In genomic region chr16:1740234-1740633, GRCh38 we compare ENCODE assay signal across 28 cellular contexts.
"Had no signal": no experiment of that assay in that cellular context is flagged by ENCODE, and none has a peak within 500 bp of the region (broad histone marks: within the 10 kb centered on the region; RNA-seq: fewer than 3 reads in every experiment).

No MANE protein-coding gene starts in this region.

- DNase-seq: activated B cell treated with CpG ODN at 0.5 μM for 24 hours; activated CD4-positive, alpha-beta T cell treated with anti-CD3 and anti-CD28 coated beads for 48 hours; activated CD4-positive, alpha-beta T cell treated with anti-CD3 and anti-CD28 coated beads, Interleukin-2, amount 50 U/mL, for 1 hour; activated CD4-positive, alpha-beta T cell treated with anti-CD3 and anti-CD28 coated beads, Interleukin-2, amount 50 U/mL, for 48 hours; activated CD8-positive, alpha-beta memory T cell treated with anti-CD3 and anti-CD28 coated beads for 24 hours; activated CD8-positive, alpha-beta T cell treated with anti-CD3 and anti-CD28 coated beads for 36 hours; activated effector memory CD4-positive, alpha-beta T cell treated with Interleukin-2 at 50 U/mL for 16 hours; activated gamma-delta T cell treated with Interleukin-2 at 50 U/mL for 16 hours; activated naive CD4-positive, alpha-beta T cell treated with anti-CD3 and anti-CD28 coated beads, Interleukin-2, amount 50 U/mL, for 16 hours; activated naive CD4-positive, alpha-beta T cell treated with Interleukin-2 at 50 U/mL for 16 hours; activated T-cell treated with anti-CD3 and anti-CD28 coated beads, Interleukin-2, amount 50 U/mL, for 4 hours; amniotic stem cell; anterior cingulate cortex; brain microvascular endothelial cell; dorsolateral prefrontal cortex; effector memory CD4-positive, alpha-beta T cell; endodermal cell; foreskin keratinocyte; heart right ventricle; T-helper 17 cell; T1000; WERI-Rb-1 had no signal

- H3K4me3 ChIP-seq: coronary artery, dorsolateral prefrontal cortex, gastroesophageal sphincter, heart right ventricle had no signal

- ATAC-seq: activated CD4-positive, CD25-positive, alpha-beta regulatory T cell treated with anti-CD3 and anti-CD28 coated beads, Interleukin-2, amount 50 U/mL, for 24 hours; activated CD8-positive, alpha-beta T cell treated with anti-CD3 and anti-CD28 coated beads for 36 hours; activated T-cell treated with anti-CD3 and anti-CD28 coated beads, Interleukin-2, amount 50 U/mL, for 4 hours; activated T-helper 17 cell treated with anti-CD3 and anti-CD28 coated beads, Interleukin-2, amount 50 U/mL, for 72 hours; esophagus mucosa; foreskin keratinocyte; gastroesophageal sphincter; T-helper 17 cell had no signal

- H3K27ac ChIP-seq: brain microvascular endothelial cell, coronary artery, foreskin keratinocyte, gastroesophageal sphincter, heart right ventricle, WERI-Rb-1 had no signal

- H3K4me1 ChIP-seq: foreskin keratinocyte, gastroesophageal sphincter had no signal

- FAIRE-seq: astrocyte had no signal

- H3K27me3 ChIP-seq: brain microvascular endothelial cell, dorsolateral prefrontal cortex, foreskin keratinocyte, gastroesophageal sphincter, heart right ventricle had no signal

- H3K9me3 ChIP-seq: gastroesophageal sphincter, heart right ventricle had no signal
